Comparison of ENCODE assay signal across 8 cellular contexts in genomic region chr5:114362977-114363721, GRCh38. TPM values are rescaled to one million over a fixed set of nuclear protein-coding genes. Genes with fewer than 3 reads are reported as not detected.
DNase-seq lines count a peak whose midpoint lies in the region; ATAC-seq and TF ChIP-seq lines count a peak whose summit lies in the region.

No MANE protein-coding gene starts in this region.

- H3K9me3 ChIP-seq in tibial artery, result no peaks in the 10 kb centered on the region

- no peaks in the 10 kb centered on the region for H3K36me3 ChIP-seq in tibial artery

- DNase-seq in activated CD8-positive, alpha-beta memory T cell treated with anti-CD3 and anti-CD28 coated beads, Interleukin-2, amount 50 U/mL, for 48 hours, result peak; percentile 48
- no peak for DNase-seq in activated CD8-positive, alpha-beta memory T cell treated with anti-CD3 and anti-CD28 coated beads for 24 hours
- DNase-seq in amniotic epithelial cell (ENCODE audit: low read depth) (peak; percentile 30), left colon (peak; percentile 13 to 22), tibial artery (no peak), H4 (ENCODE audit: low spot score) (no peak)

- no peak overlapping the region for H3K27ac ChIP-seq in tibial artery

- peak overlapping the region; percentile 43 to 54 for H3K4me3 ChIP-seq in tibial artery

- TF ChIP-seq CTCF in tibial artery (IDR thresholded peaks at IDR 0.05), result no peak

- no peak for ATAC-seq in left colon
- no peak for ATAC-seq in HG02678 (IDR thresholded peaks at IDR 0.05; ENCODE audit: unreplicated experiment)
- ATAC-seq in HG02610 (IDR thresholded peaks at IDR 0.05; ENCODE audit: unreplicated experiment), result no peak

- intact Hi-C loops in left colon (cut with DNase I, micrococcal nuclease) (no loop called here), tibial artery (cut with DNase I; ENCODE audit: low total_unique reads) (no loop called here)

- H3K4me1 ChIP-seq in tibial artery, result peaks cover 0 to 36% (median 31%) of the 10 kb centered on the region in 4 donors

- H3K27me3 ChIP-seq in tibial artery, result peaks cover 0 to 48% of the 10 kb centered on the region in 2 donors

RNA-seq across cellular contexts. Expression of gene KCNN2, which starts 1.3 kb away (rescaled TPM):
- under 1 TPM; 0.49 to 0.64 TPM for total RNA-seq in left colon
- total RNA-seq in H4 (2014; rRNA removed; shearing (Covaris generic)), result 0.31 and 0.55 TPM in 2 replicates

Comparison
In these comparisons a context has a peak if more than half of its experiments do, and no peak if none do; other contexts are left out.
1. DNase-seq: peak in activated CD8-positive, alpha-beta memory T cell treated with anti-CD3 and anti-CD28 coated beads, Interleukin-2, amount 50 U/mL, for 48 hours (single experiment), amniotic epithelial cell (single experiment) and left colon (2 of 2); none in activated CD8-positive, alpha-beta memory T cell treated with anti-CD3 and anti-CD28 coated beads for 24 hours (single experiment), tibial artery (0 of 2) and H4 (single experiment).